ENCODE assay signal across 8 cellular contexts in genomic region chr17:32659419-32659842, GRCh38.
A peak's percentile ranks its signal among the peaks of the same experiment; 100 is the strongest.
DNase-seq lines count a peak whose midpoint lies in the region; ATAC-seq and TF ChIP-seq lines count a peak whose summit lies in the region.

No MANE protein-coding gene starts in this region.

- no peaks in the 10 kb centered on the region for H3F3A ChIP-seq in neural cell (ENCODE audit: insufficient read depth, low read length, poor library complexity, severe bottlenecking)

- H3K4me3 ChIP-seq in HL-60 (replicated peaks; ENCODE audit: insufficient read depth, low read length), result no peak overlapping the region
- no peak overlapping the region for H3K4me3 ChIP-seq in fibroblast of lung (replicated peaks in 1 of 4; ENCODE audit: control extremely low read depth in 1 of 4, insufficient read depth in 1 of 4, low read depth in 3 of 4, low read length in 4 of 4)
- H3K4me3 ChIP-seq in neural cell (ENCODE audit: low read length), result no peak overlapping the region

- H3K9ac ChIP-seq in fibroblast of lung (ENCODE audit: insufficient read depth, low read length), result no peak overlapping the region
- H3K9ac ChIP-seq in neural cell (ENCODE audit: low read length), result no peak overlapping the region

- peak; percentile 88 for TF ChIP-seq RAD21 in neural cell (conservative IDR thresholded peaks at IDR 0.05)

- no peaks in the 10 kb centered on the region for H3K79me2 ChIP-seq in fibroblast of lung (ENCODE audit: control insufficient read depth, insufficient read depth, low read length)
- no peaks in the 10 kb centered on the region for H3K79me2 ChIP-seq in neural cell (replicated peaks; ENCODE audit: insufficient read depth, low read length)

- peak; percentile 57 for ATAC-seq in stimulated activated naive CD8-positive, alpha-beta T cell treated with anti-CD3 and anti-CD28 coated beads, Interleukin-15, Interleukin-2, amounts not matched to agents 100 U/mL and 50 U/mL, for 24 hours
- no peak for ATAC-seq in GM19455 (IDR thresholded peaks at IDR 0.05; ENCODE audit: unreplicated experiment)

- H3K9me3 ChIP-seq in fibroblast of lung (ENCODE audit: control insufficient read depth, insufficient read depth, low read depth, low read length) (no peaks in the 10 kb centered on the region), neural cell (ENCODE audit: low read length) (no peaks in the 10 kb centered on the region)

- peak; percentile 46 for TF ChIP-seq EP300 in neural cell (conservative IDR thresholded peaks at IDR 0.05; ENCODE audit: poor library complexity, severe bottlenecking)

- H3K36me3 ChIP-seq in fibroblast of lung (ENCODE audit: control insufficient read depth, insufficient read depth, low read length) (no peaks in the 10 kb centered on the region), neural cell (ENCODE audit: insufficient read depth, low read length) (peaks cover under 1% of the 10 kb centered on the region)

- H3K27me3 ChIP-seq in HL-60 (ENCODE audit: insufficient read depth, poor library complexity, severe bottlenecking) (peaks cover 3% of the 10 kb centered on the region), fibroblast of lung (ENCODE audit: control insufficient read depth, insufficient read depth, low read length) (no peaks in the 10 kb centered on the region), neural cell (ENCODE audit: insufficient read depth, low read depth, low read length) (no peaks in the 10 kb centered on the region)

- no peaks in the 10 kb centered on the region for H3K4me1 ChIP-seq in fibroblast of lung (ENCODE audit: control insufficient read depth, extremely low read depth, insufficient read depth, low read length)

- H3K27ac ChIP-seq in HL-60 (replicated peaks), result no peak overlapping the region
- H3K27ac ChIP-seq in fibroblast of lung (ENCODE audit: insufficient read depth, low read length), result no peak overlapping the region
- H3K27ac ChIP-seq in neural cell (ENCODE audit: low read length), result no peak overlapping the region

- no peak overlapping the region for H3K4me2 ChIP-seq in fibroblast of lung (ENCODE audit: extremely low read depth, insufficient read depth, low read length)
- no peak overlapping the region for H3K4me2 ChIP-seq in neural cell (ENCODE audit: low read length)

- DNase-seq in CD1c-positive myeloid dendritic cell (ENCODE audit: extremely low spot score) (peak; percentile 61), HL-60 (ENCODE audit: low read depth in 1 of 2, low spot score in 1 of 2) (peak; percentile 16 to 48), NOMO-1 treated with dmso at 0.1 percent for 144 hours (lab: John Stamatoyannopoulos, UW; ENCODE audit: unreplicated experiment) (peak; percentile 10), fibroblast of lung (ENCODE audit: low read depth in 2 of 2) (peak; percentile 33 to 65)
- DNase-seq in activated T-cell treated with anti-CD3 and anti-CD28 coated beads, Interleukin-2, amount 50 U/mL, for 1 hour, result peak; percentile 67
- DNase-seq in stimulated activated naive CD8-positive, alpha-beta T cell treated with anti-CD3 and anti-CD28 coated beads, Interleukin-15, Interleukin-2, amounts not matched to agents 100 U/mL and 50 U/mL, for 24 hours, result peak; percentile 68

- H4K20me1 ChIP-seq in fibroblast of lung (ENCODE audit: control insufficient read depth, extremely low read depth, insufficient read depth, low read length) (no peaks in the 10 kb centered on the region), neural cell (ENCODE audit: insufficient read depth) (no peaks in the 10 kb centered on the region)

- TF ChIP-seq CTCF in HL-60 (IDR thresholded peaks at IDR 0.05; ENCODE audit: insufficient read depth, low read length) (peak; percentile 94), fibroblast of lung (conservative IDR thresholded peaks at IDR 0.05 in 1 of 2, IDR thresholded peaks at IDR 0.05 in 1 of 2; ENCODE audit: low read depth in 1 of 2, low read length in 2 of 2) (peak; percentile 89 to 99), neural cell (IDR thresholded peaks at IDR 0.05; ENCODE audit: poor library complexity, severe bottlenecking) (peak; percentile 92)

- no peaks in the 10 kb centered on the region for H3K9me2 ChIP-seq in neural cell (ENCODE audit: insufficient read depth, low read length)

- no peak overlapping the region for H2AFZ ChIP-seq in fibroblast of lung (ENCODE audit: low read length)
- H2AFZ ChIP-seq in neural cell (ENCODE audit: low read depth, low read length), result no peak overlapping the region

TF ChIP-seq in neural cell, 6 proteins besides CTCF, POLR2A, EP300 and RAD21:
- TF ChIP-seq MXI1 (conservative IDR thresholded peaks at IDR 0.05; ENCODE audit: poor library complexity, severe bottlenecking) (no peak), SMC3 (conservative IDR thresholded peaks at IDR 0.05; ENCODE audit: poor library complexity) (peak; percentile 94), REST (IDR thresholded peaks at IDR 0.05; ENCODE audit: borderline replicate concordance) (no peak), EZH2 (IDR thresholded peaks at IDR 0.05; ENCODE audit: borderline replicate concordance, insufficient read depth, low read length, poor library complexity, severe bottlenecking) (no peak), POLR2AphosphoS5 (IDR thresholded peaks at IDR 0.05) (peak; percentile 11)
TF ChIP-seq in neural cell: peak in this region for 2.

Comparison
In these comparisons a context has a peak if more than half of its experiments do, and no peak if none do; other contexts are left out.
1. DNase-seq: peak in every context shown above with its lines; median percentile 68 in stimulated activated naive CD8-positive, alpha-beta T cell treated with anti-CD3 and anti-CD28 coated beads, Interleukin-15, Interleukin-2, amounts not matched to agents 100 U/mL and 50 U/mL, for 24 hours; 67 in activated T-cell treated with anti-CD3 and anti-CD28 coated beads, Interleukin-2, amount 50 U/mL, for 1 hour; 61 in CD1c-positive myeloid dendritic cell; 49 in fibroblast of lung; 32 in HL-60; 10 in NOMO-1 treated with dmso at 0.1 percent for 144 hours.